In the genomic region with DNA sequence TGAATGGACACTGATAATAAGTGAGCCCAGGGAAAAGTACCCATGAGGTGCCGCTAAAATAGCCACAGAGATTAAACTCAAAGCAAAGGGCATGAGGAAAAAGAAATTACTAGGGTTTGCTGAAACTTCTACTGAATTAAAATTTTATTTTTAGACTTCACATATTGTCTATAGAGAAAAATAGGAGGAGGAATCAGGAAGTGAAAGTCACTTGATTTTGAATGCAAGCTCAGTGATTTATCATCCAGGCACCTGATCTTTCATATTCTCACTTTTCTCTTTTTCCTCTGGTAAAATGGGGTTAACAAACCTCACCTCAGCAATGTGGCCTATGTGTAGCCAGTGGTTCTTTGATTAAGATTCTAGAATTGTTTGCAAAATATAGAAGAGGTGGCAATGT, we compare ENCODE assay signal across 18 cellular contexts.
DNase-seq lines count a peak whose midpoint lies in the region; FAIRE-seq and TF ChIP-seq lines count a peak whose summit lies in the region.
"Had no signal": no experiment of that assay in that cellular context is flagged by ENCODE, and none has a peak within 500 bp of the region (broad histone marks: within the 10 kb centered on the region; RNA-seq: fewer than 3 reads in every experiment).

No MANE protein-coding gene starts in this region.

- no peak overlapping the region for H2AFZ ChIP-seq in OCI-LY3 (ENCODE audit: low read depth, low read length)
- no peak overlapping the region for H2AFZ ChIP-seq in trophoblast cell (ENCODE audit: insufficient read depth, low read length, poor library complexity)
- H2AFZ ChIP-seq: GM23338 had no signal

- H3K79me1 ChIP-seq in trophoblast cell (ENCODE audit: low read length) = no peaks in the 10 kb centered on the region

- peak overlapping the region; percentile 43 for H3K4me2 ChIP-seq in DOHH2 (ENCODE audit: low read length)
- H3K4me2 ChIP-seq in OCI-LY3 (ENCODE audit: low read length) = peak overlapping the region; percentile 72
- H3K4me2 ChIP-seq in trophoblast cell (ENCODE audit: low read length) = no peak overlapping the region
- H3K4me2 ChIP-seq: GM23338 had no signal

- H3K9me3 ChIP-seq in DOHH2 (ENCODE audit: control insufficient read depth, insufficient read depth, low read length) = no peaks in the 10 kb centered on the region
- H3K9me3 ChIP-seq in OCI-LY3 (ENCODE audit: insufficient read depth, low read length) = peaks cover 7% of the 10 kb centered on the region
- peaks cover 2% of the 10 kb centered on the region for H3K9me3 ChIP-seq in trophoblast cell (ENCODE audit: insufficient read depth, low read depth, low read length)

- H3K9me2 ChIP-seq in DOHH2 (replicated peaks; ENCODE audit: control insufficient read depth, low read length) = no peaks in the 10 kb centered on the region

- no peak for TF ChIP-seq POLR2A in GM12891 (IDR thresholded peaks at IDR 0.05; ENCODE audit: low read depth, low read length)

- H4K20me1 ChIP-seq in DOHH2 (ENCODE audit: control insufficient read depth, insufficient read depth, low read depth, low read length) (no peaks in the 10 kb centered on the region), OCI-LY3 (ENCODE audit: insufficient read depth, low read length) (no peaks in the 10 kb centered on the region)

- H3K9ac ChIP-seq in OCI-LY3 (ENCODE audit: low read length) (peak overlapping the region; percentile 56), trophoblast cell (ENCODE audit: low read length) (no peak overlapping the region)

- FAIRE-seq in GM12891 (lab: Jason Lieb, UNC) = no peak
- FAIRE-seq: GM12878, GM18507 had no signal

- no peaks in the 10 kb centered on the region for H3K79me2 ChIP-seq in DOHH2 (ENCODE audit: control insufficient read depth, low read length)
- no peaks in the 10 kb centered on the region for H3K79me2 ChIP-seq in OCI-LY3 (ENCODE audit: low read length)
- no peaks in the 10 kb centered on the region for H3K79me2 ChIP-seq in trophoblast cell (ENCODE audit: control insufficient read depth, insufficient read depth, low read length, poor library complexity)

- no peak for DNase-seq in GM12891 (ENCODE audit: insufficient read length, low spot score)
- no peak for DNase-seq in trophoblast cell
- DNase-seq in DMS79 (lab: John Stamatoyannopoulos, UW) = no peak
- DNase-seq in dedifferentiated amniotic fluid mesenchymal stem cell (ENCODE audit: extremely low spot score) = no peak
- DNase-seq: C1 segment of cervical spinal cord; Calu3; CD4-positive, alpha-beta memory T cell; COR-L47; DMS53; DND-41; EL; GDM1; H9 had no signal

- H3K27me3 ChIP-seq in DOHH2 (ENCODE audit: control insufficient read depth, low read length) (no peaks in the 10 kb centered on the region), OCI-LY3 (ENCODE audit: low read depth, low read length) (no peaks in the 10 kb centered on the region), trophoblast cell (ENCODE audit: insufficient read depth, low read length) (no peaks in the 10 kb centered on the region)

- H3K4ac ChIP-seq in trophoblast cell (ENCODE audit: low read depth, low read length) = no peak overlapping the region

- H3K14ac ChIP-seq in trophoblast cell (ENCODE audit: low read length) = no peak overlapping the region

- H2BK120ac ChIP-seq in trophoblast cell (ENCODE audit: insufficient read depth, low read length, poor library complexity) = no peak overlapping the region

- no peaks in the 10 kb centered on the region for H3F3A ChIP-seq in DOHH2 (ENCODE audit: control insufficient read depth, insufficient read depth)

- no peak overlapping the region for H2BK5ac ChIP-seq in trophoblast cell (ENCODE audit: low read depth, low read length, poor library complexity)

- no peak overlapping the region for H2AK5ac ChIP-seq in trophoblast cell (ENCODE audit: low read length)

- no peak overlapping the region for H4K8ac ChIP-seq in trophoblast cell (ENCODE audit: low read depth, low read length)

- TF ChIP-seq CTCF in DOHH2 (IDR thresholded peaks at IDR 0.05; ENCODE audit: low read depth, low read length, poor library complexity, severe bottlenecking) = no peak
- no peak for TF ChIP-seq CTCF in OCI-LY3 (IDR thresholded peaks at IDR 0.05; ENCODE audit: low read depth, low read length)

- H4K91ac ChIP-seq in trophoblast cell (ENCODE audit: low read depth, low read length) = no peak overlapping the region

- no peak overlapping the region for H2BK12ac ChIP-seq in trophoblast cell (ENCODE audit: low read length)

- H3K4me3 ChIP-seq in DOHH2 (ENCODE audit: low read length) = no peak overlapping the region
- peak overlapping the region; percentile 49 for H3K4me3 ChIP-seq in OCI-LY3 (ENCODE audit: low read length)
- no peak overlapping the region for H3K4me3 ChIP-seq in trophoblast cell (ENCODE audit: low read depth, low read length)
- H3K4me3 ChIP-seq: GM12878, GM23338 had no signal

- no peak overlapping the region for H4K12ac ChIP-seq in trophoblast cell (ENCODE audit: low read depth, low read length)

- H3K36me3 ChIP-seq in DOHH2 (ENCODE audit: control insufficient read depth, low read length) = no peaks in the 10 kb centered on the region
- peaks cover 27% of the 10 kb centered on the region for H3K36me3 ChIP-seq in OCI-LY3 (replicated peaks; ENCODE audit: low read depth, low read length)
- H3K36me3 ChIP-seq in trophoblast cell (ENCODE audit: control insufficient read depth in 1 of 2, insufficient read depth in 2 of 2, low read length in 2 of 2) = no peaks in the 10 kb centered on the region

- peaks cover 12% of the 10 kb centered on the region for H3K4me1 ChIP-seq in DOHH2 (ENCODE audit: control insufficient read depth, low read length)
- peaks cover 30% of the 10 kb centered on the region for H3K4me1 ChIP-seq in OCI-LY3 (ENCODE audit: low read length)
- no peaks in the 10 kb centered on the region for H3K4me1 ChIP-seq in trophoblast cell (ENCODE audit: control insufficient read depth in 1 of 2, insufficient read depth in 2 of 2, low read length in 2 of 2)

- H3K18ac ChIP-seq in trophoblast cell (ENCODE audit: low read length) = no peak overlapping the region

- H3K27ac ChIP-seq in DOHH2 (ENCODE audit: low read depth, low read length) (no peak overlapping the region), OCI-LY3 (ENCODE audit: low read length) (peak overlapping the region; percentile 93), trophoblast cell (ENCODE audit: low read depth, low read length) (no peak overlapping the region)

- WGBS in trophoblast cell (ENCODE audit: extremely low coverage, insufficient coverage, insufficient read length) = no CpG with 5 or more reads among the region's 1 CpG

- no peak overlapping the region for H3K23ac ChIP-seq in trophoblast cell (ENCODE audit: low read length)

TF ChIP-seq in GM12891, 5 proteins besides CTCF, POLR2A, EP300 and RAD21:
- peak; percentile 35; the same call in 1 of the 2 replicates for TF ChIP-seq SPI1 (IDR thresholded peaks at IDR 0.05; ENCODE audit: low read depth, low read length)
- no peak for TF ChIP-seq TAF1 (IDR thresholded peaks at IDR 0.05; ENCODE audit: low read depth, low read length)
- no peak for TF ChIP-seq POLR2AphosphoS5 (IDR thresholded peaks at IDR 0.05; ENCODE audit: low read depth, low read length)
- no peak for TF ChIP-seq POU2F2 (IDR thresholded peaks at IDR 0.05; ENCODE audit: low read depth, low read length)
TF ChIP-seq in GM12891: peak in this region for 1.
